In the genomic region with DNA sequence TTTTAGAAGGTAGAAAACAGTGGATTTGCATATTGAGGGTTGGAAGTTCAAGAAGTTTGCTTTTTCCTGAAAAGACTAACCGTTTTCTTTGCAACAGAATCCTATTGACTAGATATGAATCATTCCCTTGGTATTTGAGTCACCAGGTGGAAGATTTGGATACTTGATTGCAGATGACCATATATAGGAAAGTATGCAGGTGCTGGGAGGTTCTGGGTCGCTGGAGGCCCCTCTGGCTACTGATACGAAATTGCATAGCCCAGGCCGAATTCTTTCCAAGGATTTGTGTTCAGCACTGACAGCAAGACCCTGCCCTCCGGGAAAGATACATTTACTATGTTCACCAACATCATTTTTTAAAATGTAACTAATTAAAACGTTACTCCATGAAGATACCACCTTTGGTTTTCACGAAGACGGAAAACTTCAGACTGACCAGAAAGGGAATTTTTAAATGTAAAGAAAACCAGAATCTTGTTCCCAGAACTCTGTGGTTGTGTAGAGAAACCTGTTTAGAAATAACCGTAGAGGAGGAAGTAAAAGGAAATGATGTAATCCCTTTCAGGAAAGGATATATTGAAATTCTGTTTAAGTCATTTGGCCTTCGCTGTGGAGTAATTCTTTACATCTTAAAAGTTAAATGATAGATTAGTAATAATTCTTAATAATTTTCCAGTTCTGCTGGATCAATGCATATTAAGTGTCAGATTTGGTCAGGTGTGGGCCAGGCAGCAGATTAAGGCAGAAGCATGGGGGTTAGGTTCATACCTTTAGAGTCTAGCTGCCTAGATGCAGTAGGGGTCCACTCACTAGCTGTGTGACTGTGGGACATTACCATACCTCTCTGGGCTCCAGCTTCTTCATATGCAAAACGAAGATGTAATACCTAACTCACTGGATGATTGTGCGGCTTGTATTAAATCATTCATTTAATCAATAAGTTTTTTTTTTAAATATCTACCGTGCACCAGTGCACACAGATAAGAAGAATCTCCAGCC, we compare ENCODE assay signal across 1 cellular context.
A peak's percentile ranks its signal among the peaks of the same experiment; 100 is the strongest.
TF ChIP-seq lines count a peak whose summit lies in the region.

No MANE protein-coding gene starts in this region.

TF ChIP-seq in HCT116, 20 proteins besides CTCF, POLR2A, EP300 and RAD21 (continued from another document):
- TF ChIP-seq, protein P1, sequence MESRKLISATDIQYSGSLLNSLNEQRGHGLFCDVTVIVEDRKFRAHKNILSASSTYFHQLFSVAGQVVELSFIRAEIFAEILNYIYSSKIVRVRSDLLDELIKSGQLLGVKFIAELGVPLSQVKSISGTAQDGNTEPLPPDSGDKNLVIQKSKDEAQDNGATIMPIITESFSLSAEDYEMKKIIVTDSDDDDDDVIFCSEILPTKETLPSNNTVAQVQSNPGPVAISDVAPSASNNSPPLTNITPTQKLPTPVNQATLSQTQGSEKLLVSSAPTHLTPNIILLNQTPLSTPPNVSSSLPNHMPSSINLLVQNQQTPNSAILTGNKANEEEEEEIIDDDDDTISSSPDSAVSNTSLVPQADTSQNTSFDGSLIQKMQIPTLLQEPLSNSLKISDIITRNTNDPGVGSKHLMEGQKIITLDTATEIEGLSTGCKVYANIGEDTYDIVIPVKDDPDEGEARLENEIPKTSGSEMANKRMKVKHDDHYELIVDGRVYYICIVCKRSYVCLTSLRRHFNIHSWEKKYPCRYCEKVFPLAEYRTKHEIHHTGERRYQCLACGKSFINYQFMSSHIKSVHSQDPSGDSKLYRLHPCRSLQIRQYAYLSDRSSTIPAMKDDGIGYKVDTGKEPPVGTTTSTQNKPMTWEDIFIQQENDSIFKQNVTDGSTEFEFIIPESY (IDR thresholded peaks at IDR 0.05; ENCODE audit: extremely low read depth, insufficient replicate concordance, low read length) = no peak
- TF ChIP-seq CEBPB (IDR thresholded peaks at IDR 0.05; ENCODE audit: low read depth) (peak; percentile 17), SRF (IDR thresholded peaks at IDR 0.05; ENCODE audit: low read depth) (peak; percentile 100), ELF1 (IDR thresholded peaks at IDR 0.05; ENCODE audit: borderline replicate concordance, low read depth) (no peak), EZH2phosphoT487 (IDR thresholded peaks at IDR 0.05; ENCODE audit: borderline replicate concordance) (no peak), SP1 (IDR thresholded peaks at IDR 0.05; ENCODE audit: low read depth) (peak; percentile 80), YY1 (IDR thresholded peaks at IDR 0.05; ENCODE audit: extremely low read depth, insufficient replicate concordance, low read depth, low read length) (no peak), CBX3 (IDR thresholded peaks at IDR 0.05; ENCODE audit: low read depth) (0 out of 2 replicates have a peak, but pooled peaks have one; percentile 6), ZFX (IDR thresholded peaks at IDR 0.05) (no peak), POLR2AphosphoS5 (IDR thresholded peaks at IDR 0.05; ENCODE audit: low read depth, low read length) (peak; percentile 64), ZNF274 (IDR thresholded peaks at IDR 0.05; ENCODE audit: low read depth, low read length) (no peak)
- TF ChIP-seq, protein P2, sequence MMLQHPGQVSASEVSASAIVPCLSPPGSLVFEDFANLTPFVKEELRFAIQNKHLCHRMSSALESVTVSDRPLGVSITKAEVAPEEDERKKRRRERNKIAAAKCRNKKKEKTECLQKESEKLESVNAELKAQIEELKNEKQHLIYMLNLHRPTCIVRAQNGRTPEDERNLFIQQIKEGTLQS (IDR thresholded peaks at IDR 0.05) = no peak
- TF ChIP-seq, protein P3, sequence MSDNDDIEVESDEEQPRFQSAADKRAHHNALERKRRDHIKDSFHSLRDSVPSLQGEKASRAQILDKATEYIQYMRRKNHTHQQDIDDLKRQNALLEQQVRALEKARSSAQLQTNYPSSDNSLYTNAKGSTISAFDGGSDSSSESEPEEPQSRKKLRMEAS (IDR thresholded peaks at IDR 0.05) = no peak; the same call in 1 of the 2 replicates
